ENCODE assay signal across 16 cellular contexts in the genomic region with DNA sequence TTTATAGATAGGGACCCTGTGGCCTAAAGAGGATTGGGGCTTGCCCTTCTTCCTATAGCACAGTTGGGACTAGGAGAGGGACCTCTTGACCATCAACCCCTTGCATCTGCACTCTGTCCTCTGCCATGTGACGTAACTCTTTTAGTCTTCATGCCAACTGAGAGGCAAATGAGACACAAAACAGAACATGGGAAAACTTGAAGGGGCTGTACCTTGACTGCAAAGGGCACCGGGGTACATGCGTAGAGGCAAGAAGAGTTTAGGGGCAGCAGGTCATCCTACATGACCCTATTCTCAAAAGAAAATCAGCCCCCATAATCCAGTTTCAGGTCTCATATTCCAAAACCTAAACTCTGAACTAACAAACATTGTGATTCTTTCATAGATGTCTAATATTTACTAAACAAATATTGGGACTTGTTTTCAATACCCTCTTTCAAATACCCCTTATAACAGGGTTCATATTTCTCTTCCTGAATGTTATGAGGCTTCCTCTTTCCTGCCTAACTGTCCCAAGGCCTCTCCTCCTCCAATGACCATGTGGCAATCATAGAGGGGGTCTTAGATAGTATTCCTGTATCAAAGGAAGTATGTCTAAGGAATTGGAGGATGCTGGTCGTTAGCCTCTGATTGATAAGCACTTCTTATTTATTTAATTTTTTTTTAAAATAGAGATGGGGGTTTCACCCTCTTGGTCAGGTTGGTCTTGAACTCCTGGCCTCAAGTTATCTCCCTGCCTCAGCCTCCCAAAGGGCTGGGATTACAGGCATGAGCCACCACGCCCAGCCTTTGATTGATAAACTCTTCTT. TPM values are rescaled to one million over a fixed set of nuclear protein-coding genes. Genes with fewer than 3 reads are reported as not detected.
DNase-seq lines count a peak whose midpoint lies in the region; ATAC-seq, FAIRE-seq and TF ChIP-seq lines count a peak whose summit lies in the region.
"Had no signal": no experiment of that assay in that cellular context is flagged by ENCODE, and none has a peak within 500 bp of the region (broad histone marks: within the 10 kb centered on the region; RNA-seq: fewer than 3 reads in every experiment).

No MANE protein-coding gene starts in this region.

- H3K9me3 ChIP-seq in HCT116 (ENCODE audit: control insufficient read depth in 1 of 2, insufficient read depth in 1 of 2, low read depth in 1 of 2, low read length in 2 of 2) (no peaks in the 10 kb centered on the region), adipocyte (ENCODE audit: control insufficient read depth, low read length) (no peaks in the 10 kb centered on the region), small intestine (ENCODE audit: control insufficient read depth, low read depth) (no peaks in the 10 kb centered on the region), BE2C (no peaks in the 10 kb centered on the region), upper lobe of right lung (no peaks in the 10 kb centered on the region)

- no TSS peak for BruUV-seq in HCT116 (replicated peaks; lab: Mats Ljungman, UMichigan)

- CTCF ChIA-PET in HCT116 (lab: Charles Lee), result interaction anchor here (1.0 to 2.0 kb wide), 14 partner anchors 8 to 600 kb away, joined by 3 to 25 read pairs (median 6); partner anchors contain the start of gene HIGD1A

- TF ChIP-seq CTCF in HCT116 (IDR thresholded peaks at IDR 0.05 in 2 of 3, conservative IDR thresholded peaks at IDR 0.05 in 1 of 3; ENCODE audit: borderline replicate concordance in 1 of 3, insufficient read depth in 1 of 3, low read depth in 2 of 3, low read length in 2 of 3) (no peak), BE2C (IDR thresholded peaks at IDR 0.05; ENCODE audit: low read depth, low read length) (no peak), upper lobe of right lung (IDR thresholded peaks at IDR 0.05) (no peak)

- ATAC-seq in HCT116 (no peak), left colon (peak; percentile 5), upper lobe of right lung (no peak)
- ATAC-seq: Panc1 had no signal

- no peaks in the 10 kb centered on the region for H3K9me2 ChIP-seq in HCT116 (ENCODE audit: insufficient read depth)

- TF ChIP-seq RAD21 in HCT116 (IDR thresholded peaks at IDR 0.05; ENCODE audit: low read depth), result no peak

- RAD21 ChIA-PET in HCT116 (lab: Charles Lee; ENCODE audit: low non-redundant PET in 1 of 2, low total read pairs in 2 of 2, uncharacterized antibody in 2 of 2, unreplicated experiment in 2 of 2), result no interaction called here

- 57 to 81% (median 58%) methylated on average over 5 of the region's 5 CpGs for WGBS in small intestine, 3 donors

- H3K4me2 ChIP-seq in HCT116 (ENCODE audit: low read length), result peak overlapping the region; percentile 43

- POLR2A ChIA-PET in HCT116 (lab: Charles Lee), result interaction anchor here (0.5 to 1.0 kb wide), 2 partner anchors 9 to 102 kb away, joined by 3 read pairs; no protein-coding TSS in a partner anchor

- no peaks in the 10 kb centered on the region for H3K79me2 ChIP-seq in HCT116 (ENCODE audit: insufficient read depth, low read length)

- H3K4me1 ChIP-seq in HCT116 (ENCODE audit: control insufficient read depth in 1 of 2, insufficient read depth in 2 of 2, low read length in 2 of 2) (peaks cover 3 to 29% of the 10 kb centered on the region in 2 experiments), adipocyte (ENCODE audit: control insufficient read depth, insufficient read depth, low read length) (peaks cover 64% of the 10 kb centered on the region), small intestine (ENCODE audit: control insufficient read depth in 2 of 2, insufficient read depth in 1 of 2, low read depth in 1 of 2, low read length in 1 of 2) (no peaks in the 10 kb centered on the region), BE2C (no peaks in the 10 kb centered on the region), upper lobe of right lung (peaks cover 3% of the 10 kb centered on the region)

- FAIRE-seq in small intestine (lab: Jason Lieb, UNC), result no peak
- FAIRE-seq: A204.1, GM19239 had no signal

- no peaks in the 10 kb centered on the region for H4K20me1 ChIP-seq in HCT116 (ENCODE audit: insufficient read depth)

- intact Hi-C loops in HCT116 (cut with micrococcal nuclease) (loop anchor here (2.0 to 10.0 kb wide), 5 partner anchors 49 to 599 kb away; no protein-coding TSS in a partner anchor), left colon (cut with DNase I, micrococcal nuclease) (no loop called here), upper lobe of right lung (cut with DNase I) (loop anchor here (5.0 kb wide), 1 partner anchor 48 kb away; no protein-coding TSS in a partner anchor)

- no peak for TF ChIP-seq POLR2A in HCT116 (IDR thresholded peaks at IDR 0.05; ENCODE audit: borderline replicate concordance, extremely low read depth, insufficient read depth, insufficient read length)

- H3K27ac ChIP-seq in HCT116 (ENCODE audit: low read depth, low read length), result no peak overlapping the region
- H3K27ac ChIP-seq in small intestine (ENCODE audit: low read depth in 1 of 2, low read length in 1 of 2), result peak overlapping the region; percentile 73 to 85
- no peak overlapping the region for H3K27ac ChIP-seq in upper lobe of right lung
- H3K27ac ChIP-seq: C4-2B, SK-N-MC had no signal

- H2AFZ ChIP-seq in HCT116 (ENCODE audit: low read depth, low read length, poor library complexity, severe bottlenecking), result peak overlapping the region; percentile 93

- H3K9ac ChIP-seq in HCT116 (ENCODE audit: low read length), result no peak overlapping the region
- H3K9ac ChIP-seq in adipocyte (ENCODE audit: low read length), result peak overlapping the region; percentile 25

- DNase-seq in HCT116 (ENCODE audit: low read depth, low spot score) (no peak), adipocyte (ENCODE audit: low read depth) (no peak), left colon (no peak), small intestine (no peak), H7 (no peak), BE2C (no peak), upper lobe of right lung (no peak)
- DNase-seq: EL, NCI-H1436, Right ventricle myocardium superior had no signal

- H3K36me3 ChIP-seq in HCT116 (ENCODE audit: control insufficient read depth in 1 of 2, insufficient read depth in 2 of 2, low read length in 2 of 2) (no peaks in the 10 kb centered on the region), adipocyte (ENCODE audit: control insufficient read depth, insufficient read depth, low read length, severe bottlenecking) (no peaks in the 10 kb centered on the region), small intestine (ENCODE audit: control insufficient read depth in 2 of 2, insufficient read depth in 2 of 2, low read length in 2 of 2) (no peaks in the 10 kb centered on the region), H7 (replicated peaks; ENCODE audit: control insufficient read depth, insufficient read depth, low read length) (no peaks in the 10 kb centered on the region), BE2C (no peaks in the 10 kb centered on the region), upper lobe of right lung (no peaks in the 10 kb centered on the region)

- H3K27me3 ChIP-seq in HCT116 (ENCODE audit: insufficient read depth, low read length) (no peaks in the 10 kb centered on the region), adipocyte (replicated peaks; ENCODE audit: control insufficient read depth, insufficient read depth, low read length) (no peaks in the 10 kb centered on the region), small intestine (ENCODE audit: control insufficient read depth in 2 of 2, insufficient read depth in 2 of 2, low read length in 2 of 2) (no peaks in the 10 kb centered on the region), H7 (ENCODE audit: control insufficient read depth, insufficient read depth, low read length) (no peaks in the 10 kb centered on the region), BE2C (no peaks in the 10 kb centered on the region), upper lobe of right lung (no peaks in the 10 kb centered on the region)

- H3K4me3 ChIP-seq in HCT116 (replicated peaks in 1 of 2; ENCODE audit: low read depth in 1 of 2, low read length in 2 of 2), result no peak overlapping the region
- H3K4me3 ChIP-seq in adipocyte (ENCODE audit: low read length), result no peak overlapping the region
- no peak overlapping the region for H3K4me3 ChIP-seq in small intestine (ENCODE audit: low read depth in 1 of 2, low read length in 2 of 2)
- no peak overlapping the region for H3K4me3 ChIP-seq in H7 (ENCODE audit: insufficient read depth, low read depth, low read length)
- H3K4me3 ChIP-seq in BE2C (ENCODE audit: low read depth, low read length), result no peak overlapping the region
- H3K4me3 ChIP-seq in upper lobe of right lung, result no peak overlapping the region
- H3K4me3 ChIP-seq: SK-N-MC had no signal

TF ChIP-seq in HCT116, 20 proteins besides CTCF, POLR2A, EP300 and RAD21 (continues in another document):
- TF ChIP-seq SRF (IDR thresholded peaks at IDR 0.05; ENCODE audit: low read depth) (no peak), CBX3 (IDR thresholded peaks at IDR 0.05; ENCODE audit: low read depth) (no peak), JUND (IDR thresholded peaks at IDR 0.05) (no peak)

RNA-seq across cellular contexts. Expression of gene ACKR2, which starts 20.6 kb away (rescaled TPM):
- total RNA-seq in HCT116 (2021; ENCODE audit: unreplicated experiment) (0.76 TPM), left colon (1 to 10 TPM; 4.9 to 6.3 TPM), upper lobe of right lung (5.2 TPM)
- 0.16 and 0.24 TPM in 2 replicates for polyA plus RNA-seq in HCT116 (2012)
- 1 to 10 TPM in 1 of 3 donors, under 1 TPM in 2; 0.22 to 2.5 (median 0.81) TPM for polyA plus RNA-seq in small intestine
- not detected in 2 replicates for total RNA-seq in H7 (2014; rRNA removed; shearing (Covaris generic))
- polyA plus RNA-seq in BE2C (2012; ENCODE audit: insufficient read depth, insufficient read length, low read depth), result not detected

RNA-seq across cellular contexts. Expression of gene HIGD1A, which starts 25.5 kb away (rescaled TPM):
- total RNA-seq in HCT116 (2021; ENCODE audit: unreplicated experiment) (71.2 TPM), left colon (100 to 1,000 TPM; 376 to 377 TPM), upper lobe of right lung (79.7 TPM)
- 31.4 and 58.3 TPM in 2 replicates for polyA plus RNA-seq in HCT116 (2012)
- 100 to 1,000 TPM; 203 to 333 (median 307) TPM for polyA plus RNA-seq in small intestine
- 111 and 149 TPM in 2 replicates for total RNA-seq in H7 (2014; rRNA removed; shearing (Covaris generic))
- polyA plus RNA-seq in BE2C (2012; ENCODE audit: insufficient read depth, insufficient read length, low read depth), result 47.3 TPM

RNA-seq across cellular contexts. Expression of gene CYP8B1, which starts 45.8 kb away (rescaled TPM):
- total RNA-seq in HCT116 (2021; ENCODE audit: unreplicated experiment) (0.12 TPM), left colon (not detected), upper lobe of right lung (not detected)
- polyA plus RNA-seq in HCT116 (2012), result 0.01 TPM in 1 of 2 replicates, not detected in the other
- under 1 TPM in 1 of 3 donors, not detected in 2; 0.01 TPM for polyA plus RNA-seq in small intestine
- total RNA-seq in H7 (2014; rRNA removed; shearing (Covaris generic)), result not detected in 2 replicates
- 0.11 TPM for polyA plus RNA-seq in BE2C (2012; ENCODE audit: insufficient read depth, insufficient read length, low read depth)
- total RNA-seq: M059J, Right ventricle myocardium superior had no signal

RNA-seq across cellular contexts. Expression of gene CCDC13, which starts 56.8 kb away (rescaled TPM):
- 2.3 TPM for total RNA-seq in HCT116 (2021; ENCODE audit: unreplicated experiment)
- 0.35 and 1.2 TPM in 2 replicates for polyA plus RNA-seq in HCT116 (2012)
- 1 to 10 TPM; 2.0 to 2.3 TPM for total RNA-seq in left colon
- 1 to 10 TPM in 1 of 3 donors, under 1 TPM in 2; 0.37 to 2.7 (median 0.81) TPM for polyA plus RNA-seq in small intestine
- 0.48 TPM in 1 of 2 replicates, not detected in the other for total RNA-seq in H7 (2014; rRNA removed; shearing (Covaris generic))
- polyA plus RNA-seq in BE2C (2012; ENCODE audit: insufficient read depth, insufficient read length, low read depth), result 0.80 TPM
- total RNA-seq in upper lobe of right lung, result 0.87 TPM

Comparison
In these comparisons a context has a peak if more than half of its experiments do, and no peak if none do; other contexts are left out.
1. H3K27ac ChIP-seq: peak in small intestine (2 of 2); none in HCT116 (single experiment) and upper lobe of right lung (single experiment).
2. intact Hi-C loops: an anchor here in HCT116 (2.0 to 10.0 kb wide) and upper lobe of right lung (5.0 kb wide); none called in left colon.